9 cellular contexts compared by ENCODE assay signal in genomic region chr13:50129065-50129922, GRCh38.
DNase-seq lines count a peak whose midpoint lies in the region; ATAC-seq, FAIRE-seq and TF ChIP-seq lines count a peak whose summit lies in the region.
"Had no signal": no experiment of that assay in that cellular context is flagged by ENCODE, and none has a peak within 500 bp of the region (broad histone marks: within the 10 kb centered on the region; RNA-seq: fewer than 3 reads in every experiment).

No MANE protein-coding gene starts in this region.

- H3K9me3 ChIP-seq in mammary epithelial cell (replicated peaks; ENCODE audit: insufficient read depth, low read length) (peaks cover 17% of the 10 kb centered on the region), mesodermal cell (ENCODE audit: control insufficient read depth, low read length) (no peaks in the 10 kb centered on the region)
- H3K9me3 ChIP-seq: SJSA1 had no signal

- H3K36me3 ChIP-seq in mammary epithelial cell (ENCODE audit: insufficient read depth, low read length) (no peaks in the 10 kb centered on the region), mesodermal cell (ENCODE audit: control insufficient read depth, insufficient read depth, low read length) (no peaks in the 10 kb centered on the region)
- H3K36me3 ChIP-seq: SJSA1 had no signal

- intact Hi-C loops in mammary epithelial cell (cut with micrococcal nuclease), result no loop called here

- peak overlapping the region; percentile 70 for H2AFZ ChIP-seq in mammary epithelial cell (ENCODE audit: low read depth, low read length)

- no peak overlapping the region for H3K9ac ChIP-seq in mammary epithelial cell (ENCODE audit: insufficient read depth, low read length)

- DNase-seq in AG04449 (ENCODE audit: low read depth, low spot score), result no peak
- DNase-seq in mammary epithelial cell, result no peak
- DNase-seq in HTR-8/SVneo (ENCODE audit: insufficient read length, low spot score), result no peak
- DNase-seq in NCI-H2227 treated with DMSO at 0.1 percent for 48 hours (lab: John Stamatoyannopoulos, UW), result no peak

- H3K27ac ChIP-seq in mammary epithelial cell (ENCODE audit: insufficient read depth, low read depth, low read length) (no peak overlapping the region), mesodermal cell (ENCODE audit: low read depth, low read length, severe bottlenecking) (no peak overlapping the region)
- H3K27ac ChIP-seq: SJSA1 had no signal

- POLR2A ChIA-PET in AG04449 (lab: Yijun Ruan, JAX), result no interaction called here

- no peak for FAIRE-seq in HTR-8/SVneo (lab: Jason Lieb, UNC)

- in situ Hi-C loops in mammary epithelial cell (cut with MboI; ENCODE audit: low sequenced_read_pairs in 2 of 2), result no loop called here

- peaks cover 25% of the 10 kb centered on the region for H3K27me3 ChIP-seq in mammary epithelial cell (ENCODE audit: insufficient read depth, low read length)
- H3K27me3 ChIP-seq: SJSA1 had no signal

- 36% methylated on average over 34 of the region's 42 CpGs for WGBS in mammary epithelial cell (ENCODE audit: low coverage, missing lambda C conversion rate)
- 1 to 2% methylated on average over 37 of the region's 42 CpGs for WGBS in mesodermal cell (ENCODE audit: insufficient coverage in 2 of 2), 2 experiments

- ATAC-seq in HG03025 (IDR thresholded peaks at IDR 0.05; ENCODE audit: low FRiP score, unreplicated experiment) (peak; percentile 25), GM21737 (IDR thresholded peaks at IDR 0.05; ENCODE audit: unreplicated experiment) (no peak), esophagus mucosa (no peak)

- H3K4me1 ChIP-seq in mammary epithelial cell (ENCODE audit: insufficient read depth, low read length), result peaks cover 16% of the 10 kb centered on the region
- H3K4me1 ChIP-seq in mesodermal cell (ENCODE audit: control insufficient read depth, insufficient read depth, low read length, poor library complexity, severe bottlenecking), result peaks cover 34% of the 10 kb centered on the region

- no peaks in the 10 kb centered on the region for H3K79me2 ChIP-seq in mammary epithelial cell (ENCODE audit: insufficient read depth, low read length)

- no peaks in the 10 kb centered on the region for H4K20me1 ChIP-seq in mammary epithelial cell (ENCODE audit: insufficient read depth, low read length)

- TF ChIP-seq CTCF in AG04449 (IDR thresholded peaks at IDR 0.05; ENCODE audit: insufficient read depth, low read length, missing control alignments), result no peak
- TF ChIP-seq CTCF in mammary epithelial cell (conservative IDR thresholded peaks at IDR 0.05 in 1 of 2, IDR thresholded peaks at IDR 0.05 in 1 of 2; ENCODE audit: extremely low read depth in 1 of 2, insufficient read depth in 1 of 2, low read depth in 1 of 2, low read length in 2 of 2), result no peak

- H3K4me2 ChIP-seq in mammary epithelial cell (ENCODE audit: insufficient read depth, low read depth, low read length), result peak overlapping the region; percentile 77

- H3K4me3 ChIP-seq in AG04449 (ENCODE audit: low read depth, low read length) (peak overlapping the region; percentile 50), mammary epithelial cell (replicated peaks in 1 of 3; ENCODE audit: insufficient read depth in 1 of 3, low read depth in 2 of 3, low read length in 3 of 3) (no peak overlapping the region), mesodermal cell (ENCODE audit: extremely low read depth, insufficient read depth, low read length, poor library complexity, severe bottlenecking) (peak overlapping the region; percentile 28)

- dilution Hi-C loops in mammary epithelial cell (cut with HindIII; ENCODE audit: low sequenced_read_pairs), result no loop called here

- BruUV-seq in mammary epithelial cell (replicated peaks; lab: Mats Ljungman, UMichigan), result no TSS peak

- CTCF ChIA-PET in AG04449 (lab: Yijun Ruan, JAX), result interaction anchor here (1.0 to 1.3 kb wide), 3 partner anchors 47 to 153 kb away, joined by 3 read pairs; no protein-coding TSS in a partner anchor
- CTCF ChIA-PET in mammary epithelial cell (lab: Charles Lee; ENCODE audit: low non-redundant PET), result no interaction called here

Comparison
In these comparisons a context has a peak if more than half of its experiments do, and no peak if none do; other contexts are left out.
1. H3K4me3 ChIP-seq: peak in AG04449 (single experiment) and mesodermal cell (single experiment); none in mammary epithelial cell (0 of 3).